23 cellular contexts compared by ENCODE assay signal in genomic region chr15:26028086-26028740, GRCh38.
DNase-seq lines count a peak whose midpoint lies in the region; ATAC-seq lines count a peak whose summit lies in the region.
"Had no signal": no experiment of that assay in that cellular context is flagged by ENCODE, and none has a peak within 500 bp of the region (broad histone marks: within the 10 kb centered on the region; RNA-seq: fewer than 3 reads in every experiment).

No MANE protein-coding gene starts in this region.

- H3K4me1 ChIP-seq in SJSA1 (replicated peaks) (no peaks in the 10 kb centered on the region; the same call in 1 of the 2 replicates), skeletal muscle satellite cell (ENCODE audit: control insufficient read depth, insufficient read depth, low read length) (peaks cover 6% of the 10 kb centered on the region)
- H3K4me1 ChIP-seq: body of pancreas had no signal

- DNase-seq in EL (peak; percentile 64), SJSA1 (ENCODE audit: low read depth in 1 of 2, low spot score in 2 of 2) (peak; percentile 6 to 24), kidney glomerular epithelial cell (lab: John Stamatoyannopoulos, UW) (peak; percentile 31), HPDE6-E6E7 (ENCODE audit: extremely low spot score) (no peak), KG1 (lab: John Stamatoyannopoulos, UW) (no peak)
- DNase-seq: activated CD8-positive, alpha-beta memory T cell treated with anti-CD3 and anti-CD28 coated beads, Interleukin-2, amount 50 U/mL, for 4 hours; activated naive CD8-positive, alpha-beta T cell treated with anti-CD3 and anti-CD28 coated beads, Interleukin-2, amount 10 ng/mL, durations not matched to agents 7 days and 5 days; body of pancreas; effector CD8-positive, alpha-beta T cell; GF-D8; left colon; MG63; NCI-H146; NCI-H2171; NCI-H524; sigmoid colon had no signal

- ATAC-seq in HG03095 (IDR thresholded peaks at IDR 0.05; ENCODE audit: unreplicated experiment) (no peak), GM18909 (IDR thresholded peaks at IDR 0.05; ENCODE audit: poor library complexity, unreplicated experiment) (no peak)
- ATAC-seq: activated T-helper 17 cell treated with anti-CD3 and anti-CD28 coated beads, Interleukin-2, amount 50 U/mL, for 72 hours; body of pancreas; CD8-positive, alpha-beta T cell; GM12878; left colon had no signal

- H3K4me3 ChIP-seq in SJSA1, result no peak overlapping the region
- H3K4me3 ChIP-seq in skeletal muscle satellite cell (ENCODE audit: low read length), result peak overlapping the region; percentile 48
- H3K4me3 ChIP-seq: body of pancreas, GM12878, MG63, sigmoid colon had no signal

- H3K27ac ChIP-seq in SJSA1, result no peak overlapping the region
- H3K27ac ChIP-seq: body of pancreas, sigmoid colon, VCaP had no signal

- H3K9me3 ChIP-seq in SJSA1 (replicated peaks) (no peaks in the 10 kb centered on the region), skeletal muscle satellite cell (replicated peaks; ENCODE audit: low read length) (no peaks in the 10 kb centered on the region)
- H3K9me3 ChIP-seq: body of pancreas, MG63, sigmoid colon had no signal

- H3K9ac ChIP-seq in skeletal muscle satellite cell (ENCODE audit: low read depth, low read length), result no peak overlapping the region

- H3K36me3 ChIP-seq in SJSA1 (no peaks in the 10 kb centered on the region), skeletal muscle satellite cell (ENCODE audit: insufficient read depth, low read length) (no peaks in the 10 kb centered on the region)
- H3K36me3 ChIP-seq: MG63, sigmoid colon had no signal

- H3K4me2 ChIP-seq in skeletal muscle satellite cell (ENCODE audit: low read length), result peak overlapping the region; percentile 72

- H3K27me3 ChIP-seq in SJSA1 (replicated peaks), result no peaks in the 10 kb centered on the region
- no peaks in the 10 kb centered on the region for H3K27me3 ChIP-seq in skeletal muscle satellite cell (ENCODE audit: control insufficient read depth, insufficient read depth, low read length)
- H3K27me3 ChIP-seq: body of pancreas, MG63, sigmoid colon had no signal

Comparison
In these comparisons a context has a peak if more than half of its experiments do, and no peak if none do; other contexts are left out.
1. DNase-seq: peak in EL (single experiment), SJSA1 (2 of 2) and kidney glomerular epithelial cell (single experiment); none in HPDE6-E6E7 (single experiment) and KG1 (single experiment).